ENCODE assay signal across 10 cellular contexts in the genomic region with DNA sequence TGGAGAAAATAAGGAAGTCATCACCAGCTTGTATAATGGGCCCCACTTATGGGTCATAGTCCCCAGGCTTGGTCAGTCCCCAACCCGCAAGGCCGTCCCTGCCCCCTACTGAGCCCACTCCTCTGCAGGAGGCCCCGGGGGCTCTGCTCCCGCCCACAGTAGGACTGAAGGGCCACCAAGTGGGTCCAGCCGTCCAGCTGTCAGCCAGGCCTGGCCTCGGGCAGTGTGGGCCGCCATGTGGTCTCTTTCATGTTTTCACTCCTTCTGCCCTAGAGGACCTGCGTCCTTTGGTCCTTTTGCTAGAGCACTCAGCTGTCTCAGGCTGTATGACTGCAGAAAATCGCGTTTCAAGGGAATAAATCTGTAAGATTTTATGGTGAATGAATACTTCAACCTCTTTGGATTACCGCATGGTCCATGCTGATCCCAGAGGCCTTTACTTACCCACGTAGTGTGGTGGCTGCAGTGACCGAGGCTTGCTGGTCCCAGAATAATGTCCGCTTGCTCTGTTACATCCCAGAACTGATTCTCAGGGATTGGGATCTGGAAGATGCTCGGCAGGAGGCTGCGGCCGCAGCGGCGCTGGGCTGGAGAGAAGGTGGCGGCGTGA.
DNase-seq lines count a peak whose midpoint lies in the region; ATAC-seq, FAIRE-seq and TF ChIP-seq lines count a peak whose summit lies in the region.
"Had no signal": no experiment of that assay in that cellular context is flagged by ENCODE, and none has a peak within 500 bp of the region (broad histone marks: within the 10 kb centered on the region; RNA-seq: fewer than 3 reads in every experiment).

No MANE protein-coding gene starts in this region.

- ATAC-seq in stimulated activated naive CD8-positive, alpha-beta T cell treated with anti-CD3 and anti-CD28 coated beads, Interleukin-15, amount 100 ng/mL, for 72 hours, result no peak
- ATAC-seq in stimulated activated naive CD8-positive, alpha-beta T cell treated with anti-CD3 and anti-CD28 coated beads, Interleukin-15, Interleukin-2, amounts not matched to agents 100 U/mL and 50 U/mL, for 24 hours, result no peak
- ATAC-seq in HG03342 (IDR thresholded peaks at IDR 0.05; ENCODE audit: unreplicated experiment) (no peak), HG02763 (IDR thresholded peaks at IDR 0.05; ENCODE audit: unreplicated experiment) (no peak)

- no peak for TF ChIP-seq POLR2A in ovary (IDR thresholded peaks at IDR 0.05)

- no peak for TF ChIP-seq CTCF in ovary (IDR thresholded peaks at IDR 0.05)

- H3K4me3 ChIP-seq in iPS-11a (ENCODE audit: low read depth, low read length) (peak overlapping the region; percentile 68), ovary (peak overlapping the region; percentile 38)

- intact Hi-C loops in ovary (cut with DNase I), result no loop called here

- H3K27ac Mint-ChIP-seq in stimulated activated naive CD8-positive, alpha-beta T cell treated with anti-CD3 and anti-CD28 coated beads, Interleukin-15, amount 100 ng/mL, for 72 hours, result no peak overlapping the region
- H3K27ac Mint-ChIP-seq: activated CD8-positive, alpha-beta T cell treated with anti-CD3 and anti-CD28 coated beads, Interleukin-2, amount 10 ng/mL, durations not matched to agents 7 days and 5 days had no signal

- peak overlapping the region; percentile 14 to 40 for H3K4me3 Mint-ChIP-seq in stimulated activated naive CD8-positive, alpha-beta T cell treated with anti-CD3 and anti-CD28 coated beads, Interleukin-15, amount 100 ng/mL, for 72 hours

- no peaks in the 10 kb centered on the region for H3K36me3 ChIP-seq in ovary

- TF ChIP-seq EP300 in ovary (IDR thresholded peaks at IDR 0.05), result no peak

- H3K4me1 Mint-ChIP-seq in stimulated activated naive CD8-positive, alpha-beta T cell treated with anti-CD3 and anti-CD28 coated beads, Interleukin-15, amount 100 ng/mL, for 72 hours, result peaks cover 11% of the 10 kb centered on the region

- H3K9me3 ChIP-seq in ovary, result no peaks in the 10 kb centered on the region

- no peaks in the 10 kb centered on the region for H3K9me3 Mint-ChIP-seq in stimulated activated naive CD8-positive, alpha-beta T cell treated with anti-CD3 and anti-CD28 coated beads, Interleukin-15, amount 100 ng/mL, for 72 hours

- H3K27me3 ChIP-seq in ovary, result no peaks in the 10 kb centered on the region

- no peak overlapping the region for H3K27ac ChIP-seq in ovary

- FAIRE-seq in RCC 7860 (lab: Jason Lieb, UNC), result no peak

- WGBS in ovary, 3 donors, result 18 to 29% (median 23%) methylated on average over 21 of the region's 21 CpGs

- no peak for DNase-seq in stimulated activated naive CD8-positive, alpha-beta T cell treated with anti-CD3 and anti-CD28 coated beads, Interleukin-15, amount 100 ng/mL, for 72 hours
- no peak for DNase-seq in stimulated activated naive CD8-positive, alpha-beta T cell treated with anti-CD3 and anti-CD28 coated beads, Interleukin-15, Interleukin-2, amounts not matched to agents 100 U/mL and 50 U/mL, for 24 hours
- DNase-seq in ovary (no peak), retina (no peak), RCC 7860 (ENCODE audit: low spot score) (no peak)
- DNase-seq: activated CD8-positive, alpha-beta T cell treated with anti-CD3 and anti-CD28 coated beads, Interleukin-2, amount 10 ng/mL, durations not matched to agents 7 days and 5 days; SHP77 treated with DMSO at 0.1 percent for 48 hours had no signal

- peaks cover 3% of the 10 kb centered on the region for H3K4me1 ChIP-seq in ovary (ENCODE audit: insufficient read depth)

- H3K27me3 Mint-ChIP-seq in stimulated activated naive CD8-positive, alpha-beta T cell treated with anti-CD3 and anti-CD28 coated beads, Interleukin-15, amount 100 ng/mL, for 72 hours, result peaks cover 65% of the 10 kb centered on the region
